In genomic region chr4:165137205-165137604, GRCh38 we compare ENCODE assay signal across 9 cellular contexts.
"Had no signal": no experiment of that assay in that cellular context is flagged by ENCODE, and none has a peak within 500 bp of the region (broad histone marks: within the 10 kb centered on the region; RNA-seq: fewer than 3 reads in every experiment).

No MANE protein-coding gene starts in this region.

- H2AFZ ChIP-seq: GM23248 had no signal

- DNase-seq: GM23248, GOT3, H7, HFFc6, IMR-90 had no signal

- ATAC-seq: HCT116, K562 had no signal

- H3K9me3 ChIP-seq: HAP-1 had no signal

- H3K36me3 ChIP-seq: HAP-1 had no signal

- H3K9ac ChIP-seq: GM23248 had no signal

- H3K27ac ChIP-seq: GM23248, HL-60 had no signal

- H3K4me1 ChIP-seq: HAP-1 had no signal

- H3K4me3 ChIP-seq: GM23248, HAP-1, K562 had no signal
